8 cellular contexts compared by ENCODE assay signal in the genomic region with DNA sequence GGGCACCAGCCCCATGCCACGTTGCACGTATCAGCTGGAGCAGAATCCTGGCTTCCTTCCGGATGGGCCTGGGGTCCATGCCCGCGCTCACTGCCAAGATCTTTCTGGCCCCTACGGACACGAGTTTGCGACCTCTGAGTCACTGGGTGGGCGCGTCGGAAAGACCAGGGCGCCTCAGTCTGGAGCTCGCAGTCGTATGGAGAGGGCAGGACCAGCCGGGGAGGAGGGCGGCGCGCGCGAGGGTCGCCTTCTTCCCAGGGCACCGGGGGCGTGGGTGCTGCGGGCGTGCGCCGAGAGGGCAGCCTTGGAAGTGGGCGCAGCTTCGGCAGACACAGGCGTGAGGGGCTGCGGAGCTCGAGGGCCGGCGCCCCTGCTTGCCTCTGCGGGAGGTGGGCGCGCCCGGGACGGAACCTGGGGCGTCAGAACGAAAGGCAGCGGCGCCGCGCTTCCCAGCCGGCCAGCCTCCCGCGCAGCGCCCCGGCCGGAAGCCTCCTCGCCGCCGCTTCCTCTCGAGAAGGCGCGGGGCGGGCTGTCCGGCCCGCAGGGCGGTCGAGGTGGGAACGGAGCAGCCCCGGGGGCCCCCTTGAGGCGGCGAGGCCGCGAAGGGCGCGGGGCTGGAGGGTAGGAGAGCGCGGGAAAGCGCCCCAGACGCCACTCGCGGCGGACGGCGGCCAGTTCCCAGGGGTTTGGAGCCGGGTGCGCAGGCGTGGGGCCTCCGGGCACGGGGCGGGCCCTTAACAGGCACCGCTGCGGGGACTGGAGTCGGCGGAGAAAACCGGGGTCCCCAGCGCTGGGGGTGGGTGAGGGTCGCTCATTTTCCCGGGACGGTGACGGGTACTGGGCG. TPM values are rescaled to one million over a fixed set of nuclear protein-coding genes. Genes with fewer than 3 reads are reported as not detected.
DNase-seq lines count a peak whose midpoint lies in the region; TF ChIP-seq lines count a peak whose summit lies in the region.

A gene (plus strand): TSS at position 490 of the 844 bp plus-strand sequence. CDS start 459 bp downstream, outside the sequence.

- peaks cover 13 to 29% of the 10 kb centered on the region in 2 donors for H3K36me3 Mint-ChIP-seq in CD14-positive monocyte

- peaks cover 70% of the 10 kb centered on the region for H3K4me1 Mint-ChIP-seq in CD14-positive monocyte

- H3K9me3 Mint-ChIP-seq in CD14-positive monocyte, result no peaks in the 10 kb centered on the region

- intact Hi-C loops in CD14-positive monocyte (cut with micrococcal nuclease), result loop anchor here in 1 of 2 donors (2.0 kb wide), 1 partner anchor 170 kb away; a partner anchor contains a TSS

- H3K9me3 ChIP-seq in neuron (ENCODE audit: low read length) (no peaks in the 10 kb centered on the region), suprapubic skin (no peaks in the 10 kb centered on the region)

- TF ChIP-seq CTCF in CD14-positive monocyte (IDR thresholded peaks at IDR 0.05), result no peak
- no peak for TF ChIP-seq CTCF in HL-60 (IDR thresholded peaks at IDR 0.05; ENCODE audit: insufficient read depth, low read length)
- no peak for TF ChIP-seq CTCF in RWPE1 (conservative IDR thresholded peaks at IDR 0.05; ENCODE audit: low read depth)
- TF ChIP-seq CTCF in suprapubic skin (IDR thresholded peaks at IDR 0.05), result no peak

- peak within 1 kb of the TSS; percentile 71 to 89 (median 85) for H3K27ac Mint-ChIP-seq in CD14-positive monocyte

- peaks cover 26% of the 10 kb centered on the region for H3K36me3 ChIP-seq in neuron (ENCODE audit: insufficient read depth, low read length)
- peaks cover 18% of the 10 kb centered on the region for H3K36me3 ChIP-seq in suprapubic skin

- CTCF ChIA-PET in RWPE1 (lab: Yijun Ruan, JAX), result interaction anchor here (0.6 to 0.7 kb wide), 3 partner anchors 11 to 376 kb away, joined by 3 to 4 read pairs (median 3); no protein-coding TSS in a partner anchor

- H2AFZ ChIP-seq in neuron (ENCODE audit: low read depth, low read length), result peak within 1 kb of the TSS; percentile 51

- H3K4me1 ChIP-seq in neuron (ENCODE audit: insufficient read depth, low read length) (peaks cover 67% of the 10 kb centered on the region), suprapubic skin (peaks cover 90% of the 10 kb centered on the region)

- H3K4me3 Mint-ChIP-seq in CD14-positive monocyte, result peak within 1 kb of the TSS; percentile 89 to 94

- H3K27me3 Mint-ChIP-seq in CD14-positive monocyte (ENCODE audit: low read depth in 3 of 3), result no peaks in the 10 kb centered on the region

- WGBS in suprapubic skin, result under 1% methylated on average over 44 of the region's 96 CpGs

- no peak for TF ChIP-seq EP300 in suprapubic skin (IDR thresholded peaks at IDR 0.05)

- H3K27me3 ChIP-seq in HL-60 (ENCODE audit: insufficient read depth, poor library complexity, severe bottlenecking) (no peaks in the 10 kb centered on the region), neuron (ENCODE audit: insufficient read depth, low read length) (no peaks in the 10 kb centered on the region), suprapubic skin (no peaks in the 10 kb centered on the region)

- POLR2A ChIA-PET in RWPE1 (lab: Yijun Ruan, JAX; ENCODE audit: low non-redundant PET), result interaction anchor here (0.5 kb wide), 1 partner anchor 106 kb away, joined by 4 read pairs; no protein-coding TSS in a partner anchor

- no peak for DNase-seq in CD14-positive monocyte (ENCODE audit: low spot score)
- DNase-seq in GM19238 (ENCODE audit: insufficient read length, low spot score), result peak; percentile 91
- peak; percentile 55 to 61 for DNase-seq in HL-60 (ENCODE audit: low read depth in 1 of 2, low spot score in 1 of 2)
- DNase-seq in RWPE1 (ENCODE audit: low spot score), result peak; percentile 74
- peak; percentile 42 for DNase-seq in activated gamma-delta T cell treated with anti-CD3 and anti-CD28 coated beads, Interleukin-2, amount 50 U/mL, for 16 hours (ENCODE audit: low read depth)
- DNase-seq in foreskin melanocyte, result peak; percentile 58
- DNase-seq in suprapubic skin (ENCODE audit: low spot score in 2 of 2), result peak in 1 of 2 donors; percentile 68

- H3K27ac ChIP-seq in HL-60 (replicated peaks), result peak within 1 kb of the TSS; percentile 81
- H3K27ac ChIP-seq in RWPE1, result peak within 1 kb of the TSS; percentile 97
- H3K27ac ChIP-seq in suprapubic skin, result peak within 1 kb of the TSS; percentile 83

- H3K4me3 ChIP-seq in HL-60 (replicated peaks; ENCODE audit: insufficient read depth, low read length) (peak within 1 kb of the TSS; percentile 75), neuron (ENCODE audit: low read length) (peak within 1 kb of the TSS; percentile 84), suprapubic skin (peak within 1 kb of the TSS; percentile 82)

- TF ChIP-seq POLR2A in suprapubic skin (IDR thresholded peaks at IDR 0.05), result peak in 1 of 2 donors; percentile 51

RNA-seq across cellular contexts. Expression of the gene that starts here (rescaled TPM):
- 100 to 1,000 TPM; 152 to 167 TPM for polyA plus RNA-seq in CD14-positive monocyte
- total RNA-seq in suprapubic skin, result 100 to 1,000 TPM in 3 of 4 donors, 10 to 100 TPM in 1; 87.5 to 149 (median 114) TPM
